In genomic region chr12:116583284-116583683, GRCh38 we compare ENCODE assay signal across 36 cellular contexts. TPM values are rescaled to one million over a fixed set of nuclear protein-coding genes. Genes with fewer than 3 reads are reported as not detected.
"Had no signal": no experiment of that assay in that cellular context is flagged by ENCODE, and none has a peak within 500 bp of the region (broad histone marks: within the 10 kb centered on the region; RNA-seq: fewer than 3 reads in every experiment).

No MANE protein-coding gene starts in this region.

- H3K4me3 ChIP-seq: adrenal gland, body of pancreas, breast epithelium had no signal

- H3K27me3 Mint-ChIP-seq: activated B cell treated with CpG ODN at 0.5 μM for 24 hours; activated CD4-positive, alpha-beta memory T cell treated with anti-CD3 and anti-CD28 coated beads for 36 hours; activated CD8-positive, alpha-beta T cell treated with anti-CD3 and anti-CD28 coated beads for 36 hours; activated naive CD8-positive, alpha-beta T cell treated with anti-CD3 and anti-CD28 coated beads for 36 hours had no signal

- H3K4me1 Mint-ChIP-seq: activated naive CD8-positive, alpha-beta T cell treated with anti-CD3 and anti-CD28 coated beads for 36 hours had no signal

- DNase-seq: activated B cell treated with CpG ODN at 0.5 μM for 24 hours; activated CD4-positive, alpha-beta memory T cell treated with anti-CD3 and anti-CD28 coated beads for 36 hours; activated CD4-positive, alpha-beta T cell treated with anti-CD3 and anti-CD28 coated beads for 4 hours; activated CD4-positive, alpha-beta T cell treated with anti-CD3 and anti-CD28 coated beads, Interleukin-2, amount 10 ng/mL, durations not matched to agents 24 days and 14 days; activated CD4-positive, alpha-beta T cell treated with anti-CD3 and anti-CD28 coated beads, Interleukin-2, amount 50 U/mL, for 1 hour; activated CD4-positive, alpha-beta T cell treated with anti-CD3 and anti-CD28 coated beads, Interleukin-2, amount 50 U/mL, for 4 hours; activated CD4-positive, CD25-positive, alpha-beta regulatory T cell treated with anti-CD3 and anti-CD28 coated beads, Interleukin-2, amount 50 U/mL, for 72 hours; activated CD8-positive, alpha-beta memory T cell treated with anti-CD3 and anti-CD28 coated beads, Interleukin-2, amount 50 U/mL, for 4 hours; activated CD8-positive, alpha-beta T cell treated with anti-CD3 and anti-CD28 coated beads for 36 hours; activated effector memory CD4-positive, alpha-beta T cell treated with anti-CD3 and anti-CD28 coated beads, Interleukin-2, amount 50 U/mL, for 16 hours; activated gamma-delta T cell treated with Interleukin-2 at 50 U/mL for 16 hours; activated naive CD4-positive, alpha-beta T cell; activated naive CD4-positive, alpha-beta T cell treated with anti-CD3 and anti-CD28 coated beads for 36 hours; activated naive CD4-positive, alpha-beta T cell treated with anti-CD3 and anti-CD28 coated beads, Interleukin-2, amount 50 U/mL, for 16 hours; activated naive CD8-positive, alpha-beta T cell treated with anti-CD3 and anti-CD28 coated beads for 36 hours; activated T-cell treated with anti-CD3 and anti-CD28 coated beads for 4 hours; activated T-cell treated with anti-CD3 and anti-CD28 coated beads, Interleukin-2, amount 50 U/mL, for 1 hour; activated T-cell treated with anti-CD3 and anti-CD28 coated beads, Interleukin-2, amount 50 U/mL, for 4 hours; activated T-cell treated with anti-CD3 and anti-CD28 coated beads, Interleukin-2, amount 50 U/mL, for 72 hours; amniotic stem cell; central memory CD4-positive, alpha-beta T cell; T-helper 1 cell; T-helper 2 cell; T-helper 9 cell had no signal

- H3K4me1 ChIP-seq: adrenal gland, body of pancreas, breast epithelium had no signal

- H3K4me3 Mint-ChIP-seq: activated B cell treated with CpG ODN at 0.5 μM for 24 hours; activated CD4-positive, alpha-beta memory T cell treated with anti-CD3 and anti-CD28 coated beads for 36 hours; activated CD4-positive, alpha-beta T cell treated with anti-CD3 and anti-CD28 coated beads, Interleukin-2, amount 10 ng/mL, durations not matched to agents 24 days and 14 days; activated CD8-positive, alpha-beta T cell treated with anti-CD3 and anti-CD28 coated beads for 36 hours; activated naive CD4-positive, alpha-beta T cell treated with anti-CD3 and anti-CD28 coated beads for 36 hours; activated naive CD8-positive, alpha-beta T cell treated with anti-CD3 and anti-CD28 coated beads for 36 hours; activated T-cell treated with anti-CD3 and anti-CD28 coated beads, Interleukin-2, amount 50 U/mL, for 4 hours; activated T-cell treated with anti-CD3 and anti-CD28 coated beads, Interleukin-2, amount 50 U/mL, for 72 hours; activated T-helper 1 cell treated with anti-CD3 and anti-CD28 coated beads, Interleukin-12 subunit alpha, Interleukin-12 subunit beta, Interleukin-2, Interleukin-4 antibody, amounts not matched to agents 30 ng/mL and 10 ng/mL and 1 ng/mL, durations not matched to agents 14 hours and 24 hours and 36 hours; activated T-helper 17 cell treated with anti-CD3 and anti-CD28 coated beads, Interleukin-2, amount 50 U/mL, for 72 hours; T-helper 1 cell treated with Interleukin-12 subunit alpha and Interleukin-12 subunit beta and Interleukin-4 antibody, amounts not matched to agents 30 μg/mL and 1 μg/mL, for 36 hours; T-helper 2 cell treated with Interferon-gamma antibody and Interleukin-4, amounts not matched to agents 5 μg/mL and 100 μg/mL, for 36 hours had no signal

- H3K9me3 Mint-ChIP-seq: activated T-cell treated with anti-CD3 and anti-CD28 coated beads, Interleukin-2, amount 50 U/mL, for 4 hours had no signal

- H3K36me3 ChIP-seq: adrenal gland, brain microvascular endothelial cell, breast epithelium had no signal

- H3K9me3 ChIP-seq: adrenal gland, body of pancreas had no signal

- ATAC-seq: activated CD8-positive, alpha-beta T cell treated with anti-CD3 and anti-CD28 coated beads for 36 hours; activated naive CD4-positive, alpha-beta T cell treated with anti-CD3 and anti-CD28 coated beads, Interleukin-2, amount 50 U/mL, for 72 hours; activated T-cell treated with anti-CD3 and anti-CD28 coated beads, Interleukin-2, amount 50 U/mL, for 4 hours; activated T-cell treated with anti-CD3 and anti-CD28 coated beads, Interleukin-2, amount 50 U/mL, for 72 hours; activated T-helper 17 cell treated with anti-CD3 and anti-CD28 coated beads, Interleukin-2, amount 50 U/mL, for 72 hours had no signal

- H3K27me3 ChIP-seq: adrenal gland, body of pancreas, brain microvascular endothelial cell, breast epithelium had no signal

- H3K27ac ChIP-seq: adrenal gland, body of pancreas, brain microvascular endothelial cell, VCaP had no signal

- H3K27ac Mint-ChIP-seq: activated B cell treated with CpG ODN at 0.5 μM for 24 hours; activated CD4-positive, alpha-beta memory T cell treated with anti-CD3 and anti-CD28 coated beads for 36 hours; activated CD4-positive, alpha-beta T cell treated with anti-CD3 and anti-CD28 coated beads, Interleukin-2, amount 10 ng/mL, durations not matched to agents 24 days and 14 days; activated CD8-positive, alpha-beta T cell treated with anti-CD3 and anti-CD28 coated beads for 36 hours; activated naive CD4-positive, alpha-beta T cell treated with anti-CD3 and anti-CD28 coated beads for 36 hours; activated naive CD4-positive, alpha-beta T cell treated with anti-CD3 and anti-CD28 coated beads, Interleukin-2, amount 50 U/mL, for 72 hours; activated naive CD8-positive, alpha-beta T cell treated with anti-CD3 and anti-CD28 coated beads for 36 hours; activated T-cell treated with anti-CD3 and anti-CD28 coated beads, Interleukin-2, amount 50 U/mL, for 72 hours; activated T-helper 1 cell treated with anti-CD3 and anti-CD28 coated beads, Interleukin-12 subunit alpha, Interleukin-12 subunit beta, Interleukin-2, Interleukin-4 antibody, amounts not matched to agents 30 ng/mL and 10 ng/mL and 1 ng/mL, durations not matched to agents 14 hours and 24 hours and 36 hours; activated T-helper 17 cell treated with anti-CD3 and anti-CD28 coated beads, Interleukin-2, amount 50 U/mL, for 72 hours; T-helper 1 cell treated with Interleukin-12 subunit alpha and Interleukin-12 subunit beta and Interleukin-4 antibody, amounts not matched to agents 30 μg/mL and 1 μg/mL, for 36 hours; T-helper 2 cell treated with Interferon-gamma antibody and Interleukin-4, amounts not matched to agents 5 μg/mL and 100 μg/mL, for 36 hours had no signal

- H3K36me3 Mint-ChIP-seq: activated CD4-positive, alpha-beta memory T cell treated with anti-CD3 and anti-CD28 coated beads for 36 hours; activated naive CD4-positive, alpha-beta T cell treated with anti-CD3 and anti-CD28 coated beads, Interleukin-2, amount 50 U/mL, for 72 hours; activated naive CD8-positive, alpha-beta T cell treated with anti-CD3 and anti-CD28 coated beads for 36 hours had no signal

- FAIRE-seq: astrocyte, TTC549 had no signal

RNA-seq across cellular contexts. Expression of gene MAP1LC3B2, which starts 24.1 kb away (rescaled TPM):
- total RNA-seq: body of pancreas had no signal
